In the genomic region with DNA sequence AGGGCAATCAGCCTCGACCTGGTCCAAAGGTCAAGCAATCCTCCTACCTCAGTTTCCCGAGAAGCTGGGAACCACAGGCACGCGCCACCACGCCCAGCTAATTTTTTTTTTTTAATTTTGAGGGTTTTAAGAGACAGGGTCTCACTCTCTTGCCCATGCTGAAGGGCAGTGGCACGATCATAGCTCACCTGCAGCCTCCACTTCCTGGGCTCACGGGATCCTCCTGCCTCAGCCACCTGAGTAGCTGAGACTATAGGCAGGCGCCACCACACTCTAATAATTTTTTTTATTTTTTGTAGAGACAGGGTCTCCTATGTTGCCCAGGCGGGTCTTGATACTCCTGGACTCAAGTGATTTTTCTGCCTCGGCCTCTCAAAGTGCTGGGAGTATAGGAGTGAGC, we compare ENCODE assay signal across 8 cellular contexts. TPM values are rescaled to one million over a fixed set of nuclear protein-coding genes. Genes with fewer than 3 reads are reported as not detected.
DNase-seq lines count a peak whose midpoint lies in the region; ATAC-seq and TF ChIP-seq lines count a peak whose summit lies in the region.

No MANE protein-coding gene starts in this region.

- no peak overlapping the region for H2AFZ ChIP-seq in fibroblast of lung (ENCODE audit: low read length)

- peaks cover 2% of the 10 kb centered on the region for H3K4me1 ChIP-seq in fibroblast of lung (ENCODE audit: control insufficient read depth, extremely low read depth, insufficient read depth, low read length)
- H3K4me1 ChIP-seq in rectal smooth muscle tissue (ENCODE audit: control insufficient read depth, insufficient read depth, low read length) = peaks cover 4% of the 10 kb centered on the region

- H3K9ac ChIP-seq in SK-N-MC (ENCODE audit: insufficient read length) = peak overlapping the region; percentile 93
- H3K9ac ChIP-seq in fibroblast of lung (ENCODE audit: insufficient read depth, low read length) = no peak overlapping the region
- H3K9ac ChIP-seq in rectal smooth muscle tissue (ENCODE audit: low read length) = no peak overlapping the region

- peaks cover 5% of the 10 kb centered on the region for H4K20me1 ChIP-seq in fibroblast of lung (ENCODE audit: control insufficient read depth, extremely low read depth, insufficient read depth, low read length)

- H3K27me3 ChIP-seq in fibroblast of lung (ENCODE audit: control insufficient read depth, insufficient read depth, low read length) (no peaks in the 10 kb centered on the region), rectal smooth muscle tissue (ENCODE audit: control insufficient read depth, insufficient read depth, low read length) (no peaks in the 10 kb centered on the region)

- H3K4me3 ChIP-seq in GM12875 (ENCODE audit: low read depth, low read length) (peak overlapping the region; percentile 99), SK-N-MC (peak overlapping the region; percentile 97), fibroblast of lung (replicated peaks in 1 of 4; ENCODE audit: control extremely low read depth in 1 of 4, insufficient read depth in 1 of 4, low read depth in 3 of 4, low read length in 4 of 4) (peak overlapping the region; percentile 70 to 95 (median 90)), rectal smooth muscle tissue (ENCODE audit: low read length) (peak overlapping the region; percentile 90)

- H3K27ac ChIP-seq in SK-N-MC (no peak overlapping the region), fibroblast of lung (ENCODE audit: insufficient read depth, low read length) (peak overlapping the region; percentile 50), rectal smooth muscle tissue (ENCODE audit: low read depth, low read length) (no peak overlapping the region)

- H3K4me2 ChIP-seq in fibroblast of lung (ENCODE audit: extremely low read depth, insufficient read depth, low read length) = peak overlapping the region; percentile 99

- peaks cover 7% of the 10 kb centered on the region for H3K36me3 ChIP-seq in SK-N-MC (ENCODE audit: insufficient read depth, low read length)
- H3K36me3 ChIP-seq in fibroblast of lung (ENCODE audit: control insufficient read depth, insufficient read depth, low read length) = no peaks in the 10 kb centered on the region
- no peaks in the 10 kb centered on the region for H3K36me3 ChIP-seq in rectal smooth muscle tissue (ENCODE audit: control insufficient read depth, insufficient read depth, low read length)

- DNase-seq in SK-N-MC (ENCODE audit: low read depth, low spot score) (no peak), fibroblast of lung (ENCODE audit: low read depth in 2 of 2) (no peak), AG20443 (ENCODE audit: low spot score) (no peak), NCI-H69 (lab: John Stamatoyannopoulos, UW) (no peak), HuH-7 (ENCODE audit: low spot score) (no peak)

- H3K9me3 ChIP-seq in SK-N-MC (ENCODE audit: low read depth, low read length) = no peaks in the 10 kb centered on the region
- no peaks in the 10 kb centered on the region for H3K9me3 ChIP-seq in fibroblast of lung (ENCODE audit: control insufficient read depth, insufficient read depth, low read depth, low read length)

- no peak for TF ChIP-seq CTCF in GM12875 (IDR thresholded peaks at IDR 0.05; ENCODE audit: borderline replicate concordance, insufficient read depth, low read depth, low read length)
- no peak for TF ChIP-seq CTCF in fibroblast of lung (conservative IDR thresholded peaks at IDR 0.05 in 1 of 2, IDR thresholded peaks at IDR 0.05 in 1 of 2; ENCODE audit: low read depth in 1 of 2, low read length in 2 of 2)

- no peak for ATAC-seq in GM19324 (IDR thresholded peaks at IDR 0.05; ENCODE audit: low FRiP score, unreplicated experiment)

- peaks cover 60% of the 10 kb centered on the region for H3K79me2 ChIP-seq in fibroblast of lung (ENCODE audit: control insufficient read depth, insufficient read depth, low read length)

RNA-seq across cellular contexts. Expression of a gene that starts 1.6 kb away (rescaled TPM):
- 36.2 and 36.7 TPM in 2 replicates for total RNA-seq in fibroblast of lung
- 19.4 and 22.4 TPM in 2 replicates for polyA plus RNA-seq in fibroblast of lung
- 15.7 and 18.5 TPM in 2 replicates for polyA plus RNA-seq in fibroblast of lung (2012)
- polyA minus RNA-seq in fibroblast of lung (ENCODE audit: low replicate concordance) = 6.6 and 6.7 TPM in 2 replicates

RNA-seq across cellular contexts. Expression of a gene that starts 17.5 kb away (rescaled TPM):
- total RNA-seq in fibroblast of lung = 12.8 and 14.9 TPM in 2 replicates
- polyA plus RNA-seq in fibroblast of lung = 11.9 and 14.0 TPM in 2 replicates
- polyA plus RNA-seq in fibroblast of lung (2012) = 7.9 and 10.1 TPM in 2 replicates
- 9.9 and 18.7 TPM in 2 replicates for polyA minus RNA-seq in fibroblast of lung (ENCODE audit: low replicate concordance)
